ENCODE assay signal across 8 cellular contexts in genomic region chrX:56946201-56946600, GRCh38. TPM values are rescaled to one million over a fixed set of nuclear protein-coding genes. Genes with fewer than 3 reads are reported as not detected.
DNase-seq lines count a peak whose midpoint lies in the region; ATAC-seq and TF ChIP-seq lines count a peak whose summit lies in the region.
"Not testable (repeated sequence)": the region's sequence is repeated elsewhere in the genome, so short reads cannot be mapped to it uniquely, and the experiment has no call there.

No MANE protein-coding gene starts in this region.

- H3K9me3 ChIP-seq in psoas muscle, result not testable (repeated sequence)

- ATAC-seq in psoas muscle, result not testable (repeated sequence)

- in situ Hi-C loops in brain microvascular endothelial cell (cut with HindIII; ENCODE audit: low pct_ligation_motif_present, low sequenced_read_pairs), result not testable (repeated sequence)

- H3K4me1 ChIP-seq in psoas muscle, result not testable (repeated sequence)

- WGBS in psoas muscle, 3 donors, result 14 to 22% (median 21%) methylated on average over 2 of the region's 2 CpGs

- not testable (repeated sequence) for H3K4me3 ChIP-seq in brain microvascular endothelial cell (ENCODE audit: low read depth, low read length); fibroblast of pulmonary artery (replicated peaks; ENCODE audit: low read depth, low read length); psoas muscle

- not testable (repeated sequence) for H3K36me3 ChIP-seq in brain microvascular endothelial cell (replicated peaks); psoas muscle (ENCODE audit: insufficient read depth in 1 of 2, low read depth in 1 of 2)

- TF ChIP-seq CTCF in brain microvascular endothelial cell (IDR thresholded peaks at IDR 0.05; ENCODE audit: low read depth, low read length, missing control alignments); fibroblast of pulmonary artery (IDR thresholded peaks at IDR 0.05; ENCODE audit: low read length, missing control alignments); psoas muscle (IDR thresholded peaks at IDR 0.05): not testable (repeated sequence)

- H3K27ac ChIP-seq in brain microvascular endothelial cell, result not testable (repeated sequence)
- H3K27ac ChIP-seq in psoas muscle, result peak overlapping the region; percentile 4

- DNase-seq in A172 (ENCODE audit: low spot score), result peak; percentile 67
- DNase-seq in EH (ENCODE audit: low read depth), result peak; percentile 82
- DNase-seq in LoVo (ENCODE audit: low spot score), result peak; percentile 59
- peak; percentile 69 for DNase-seq in NCI-H2171 (lab: John Stamatoyannopoulos, UW)
- peak; percentile 87 for DNase-seq in RPMI7951 (ENCODE audit: low read depth)
- peak; percentile 10 for DNase-seq in brain microvascular endothelial cell
- peak; percentile 64 for DNase-seq in fibroblast of pulmonary artery (ENCODE audit: low read depth)
- not testable (repeated sequence) for DNase-seq in psoas muscle

- not testable (repeated sequence) for H3K27me3 ChIP-seq in brain microvascular endothelial cell (replicated peaks); psoas muscle (ENCODE audit: insufficient read depth in 3 of 3, low read length in 2 of 3)

- intact Hi-C loops in psoas muscle (cut with DNase I), result not testable (repeated sequence)

RNA-seq across cellular contexts. Expression of gene SPIN3, which starts 49.1 kb away (rescaled TPM):
- total RNA-seq in A172 (2014; rRNA removed; shearing (Covaris generic)), result 12.4 TPM in 2 replicates
- 10.4 and 13.7 TPM in 2 replicates for total RNA-seq in RPMI7951 (2014; rRNA removed; shearing (Covaris generic))
- 1 to 10 TPM; 1.7 to 3.6 (median 2.6) TPM for total RNA-seq in psoas muscle
- polyA plus RNA-seq in psoas muscle, result 1 to 10 TPM; 1.7 to 2.5 (median 2.5) TPM
